In genomic region chr16:55323637-55324490, GRCh38 we compare ENCODE assay signal across 1 cellular context.
TF ChIP-seq lines count a peak whose summit lies in the region.

Gene IRX6 (plus strand): TSS chr16:55324203. CDS start chr16:55325092, 889 bp downstream.

TF ChIP-seq in HepG2, 621 proteins besides CTCF, POLR2A, EP300 and RAD21 (continued from another document):
- no peak for TF ChIP-seq ZNF280B (CRISPR knock-in tag; IDR thresholded peaks at IDR 0.05; ENCODE audit: borderline replicate concordance)
- TF ChIP-seq, protein P1, sequence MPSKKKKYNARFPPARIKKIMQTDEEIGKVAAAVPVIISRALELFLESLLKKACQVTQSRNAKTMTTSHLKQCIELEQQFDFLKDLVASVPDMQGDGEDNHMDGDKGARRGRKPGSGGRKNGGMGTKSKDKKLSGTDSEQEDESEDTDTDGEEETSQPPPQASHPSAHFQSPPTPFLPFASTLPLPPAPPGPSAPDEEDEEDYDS (CRISPR knock-in tag; IDR thresholded peaks at IDR 0.05), result no peak
- TF ChIP-seq ZBTB21 (CRISPR knock-in tag; IDR thresholded peaks at IDR 0.05), result no peak
- no peak for TF ChIP-seq ZNF431 (CRISPR knock-in tag; IDR thresholded peaks at IDR 0.05; ENCODE audit: borderline replicate concordance, low read depth)
- TF ChIP-seq ZBTB8A (CRISPR knock-in tag; IDR thresholded peaks at IDR 0.05; ENCODE audit: borderline replicate concordance, low read depth), result no peak
- no peak for TF ChIP-seq ZNF142 (CRISPR knock-in tag; IDR thresholded peaks at IDR 0.05)
- no peak for TF ChIP-seq HNRNPUL1 (IDR thresholded peaks at IDR 0.05; ENCODE audit: low read depth, low read length)
- no peak for TF ChIP-seq ZNF160 (CRISPR knock-in tag; IDR thresholded peaks at IDR 0.05)
- TF ChIP-seq DDIT3 (CRISPR knock-in tag; IDR thresholded peaks at IDR 0.05), result no peak
- TF ChIP-seq KDM5B (CRISPR knock-in tag; IDR thresholded peaks at IDR 0.05; ENCODE audit: borderline replicate concordance), result no peak
- no peak for TF ChIP-seq SP4 (CRISPR knock-in tag; IDR thresholded peaks at IDR 0.05)
- no peak for TF ChIP-seq ZNF670 (CRISPR knock-in tag; IDR thresholded peaks at IDR 0.05; ENCODE audit: borderline replicate concordance)
- TF ChIP-seq ZFP36L1 (CRISPR knock-in tag; IDR thresholded peaks at IDR 0.05), result no peak
